Comparison of ENCODE assay signal across 8 cellular contexts in the genomic region with DNA sequence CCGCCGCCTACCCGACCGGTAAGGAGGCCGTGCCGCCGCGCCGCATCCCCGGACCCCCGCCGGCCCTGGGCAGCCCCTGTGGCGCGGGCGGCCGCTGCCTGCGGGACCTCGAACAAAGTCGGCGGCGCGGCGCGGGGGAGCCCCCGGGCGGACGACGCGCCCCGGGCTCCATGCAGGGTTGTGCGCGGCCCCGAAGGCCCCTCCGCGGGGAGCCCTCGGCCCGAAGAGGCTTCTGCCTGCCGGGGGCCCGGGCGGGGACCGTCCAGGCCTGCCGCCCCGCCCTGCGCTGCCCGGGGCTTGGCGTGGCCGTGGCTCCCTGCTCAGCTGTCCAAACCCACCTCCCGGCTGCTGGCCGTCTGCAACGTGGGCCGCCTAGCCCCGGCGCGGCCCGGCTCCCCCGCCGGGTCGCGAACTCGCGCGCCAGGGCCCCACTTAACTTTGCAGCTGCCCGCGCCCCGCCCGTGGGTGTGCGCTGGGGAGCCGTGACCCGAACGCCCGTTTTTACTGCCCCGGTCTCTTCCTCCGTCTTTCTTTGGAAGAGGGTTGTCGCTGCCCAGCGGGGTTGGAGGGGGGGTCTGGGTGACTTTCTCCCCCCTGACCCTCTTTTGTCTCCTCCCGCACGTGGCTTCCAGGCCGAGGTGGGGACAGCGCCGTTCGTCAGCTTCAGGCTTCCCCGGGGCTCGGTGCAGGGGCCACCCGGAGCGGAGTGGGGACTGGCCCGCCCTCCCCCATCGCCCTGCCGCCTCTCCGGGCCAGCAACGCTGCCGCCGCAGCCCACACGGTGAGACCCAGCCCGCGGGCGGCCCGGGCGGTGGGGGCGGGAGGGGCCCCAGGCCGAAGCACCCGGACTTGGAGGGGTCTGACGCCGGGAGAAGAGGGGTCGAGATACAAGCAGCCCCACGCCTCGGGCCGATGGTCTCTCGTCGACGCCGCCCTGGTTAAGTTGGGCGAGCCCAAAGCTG. TPM values are rescaled to one million over a fixed set of nuclear protein-coding genes. Genes with fewer than 3 reads are reported as not detected.
DNase-seq lines count a peak whose midpoint lies in the region; ATAC-seq, FAIRE-seq and TF ChIP-seq lines count a peak whose summit lies in the region.

No MANE protein-coding gene starts in this region.

- peak overlapping the region; percentile 93 for H3K4me2 ChIP-seq in H9 (ENCODE audit: insufficient read depth, insufficient read length, low read length)
- peak overlapping the region; percentile 71 for H3K4me2 ChIP-seq in parathyroid adenoma (ENCODE audit: low read length)

- H4K5ac ChIP-seq in H9 (ENCODE audit: insufficient read length, low read depth, low read length): peak overlapping the region; percentile 53

- H3K36me3 ChIP-seq in gastroesophageal sphincter: no peaks in the 10 kb centered on the region
- H3K36me3 ChIP-seq in parathyroid adenoma (ENCODE audit: control insufficient read depth, insufficient read depth, low read length): no peaks in the 10 kb centered on the region

- no peak overlapping the region for H2BK20ac ChIP-seq in H9 (ENCODE audit: low read depth, low read length, poor library complexity, severe bottlenecking)

- TF ChIP-seq CTCF in H9 (conservative IDR thresholded peaks at IDR 0.05) (no peak), gastroesophageal sphincter (IDR thresholded peaks at IDR 0.05) (no peak), parathyroid adenoma (IDR thresholded peaks at IDR 0.05) (no peak)

- no peak overlapping the region for H4K8ac ChIP-seq in H9 (replicated peaks; ENCODE audit: insufficient read length, low read depth, low read length)

- DNase-seq in GM12892 (ENCODE audit: insufficient read length) (peak; percentile 38), H9 (no peak), NAMALWA (ENCODE audit: low spot score) (peak; percentile 40), DMS153 treated with DMSO at 0.1 percent for 48 hours (lab: John Stamatoyannopoulos, UW; ENCODE audit: unreplicated experiment) (no peak), SHP77 treated with DMSO at 0.1 percent for 48 hours (lab: John Stamatoyannopoulos, UW) (no peak)
- peak; percentile 31 for DNase-seq in activated T-helper 9 cell treated with anti-CD3 and anti-CD28 coated beads, Interleukin-2, amount 50 U/mL, for 16 hours (ENCODE audit: low read depth)

- peak overlapping the region; percentile 97 to 100 for H3K4me3 ChIP-seq in gastroesophageal sphincter
- peak overlapping the region; percentile 79 for H3K4me3 ChIP-seq in parathyroid adenoma (ENCODE audit: low read depth, low read length)

- peak overlapping the region; percentile 18 for H3K18ac ChIP-seq in H9 (ENCODE audit: insufficient read length, low read depth, low read length)

- H4K91ac ChIP-seq in H9 (ENCODE audit: insufficient read length, low read depth, low read length): no peak overlapping the region

- H2AK5ac ChIP-seq in H9 (ENCODE audit: insufficient read length, low read length): no peak overlapping the region

- H3K79me2 ChIP-seq in H9 (ENCODE audit: insufficient read depth, low read length): peaks cover 37% of the 10 kb centered on the region; the same call in 1 of the 2 replicates
- H3K79me2 ChIP-seq in parathyroid adenoma: peaks cover 19% of the 10 kb centered on the region

- no peak for TF ChIP-seq EP300 in gastroesophageal sphincter (IDR thresholded peaks at IDR 0.05)

- WGBS in H9 (ENCODE audit: extremely low coverage, insufficient read length, low lambda C conversion rate): no CpG with 5 or more reads among the region's 112 CpGs
- WGBS in gastroesophageal sphincter (ENCODE audit: low coverage in 1 of 2), 2 donors: 2% methylated on average over 10 of the region's 112 CpGs; no CpG with 5 or more reads in 1 of the 2 donors

- H3K4me3 Mint-ChIP-seq in H9: peak overlapping the region; percentile 83 to 91

- H3K23me2 ChIP-seq in H9 (ENCODE audit: insufficient read length, low read depth, low read length, poor library complexity, severe bottlenecking): peaks cover 22% of the 10 kb centered on the region

- H3K4me1 Mint-ChIP-seq in H9: peaks cover 37 to 45% of the 10 kb centered on the region in 2 experiments

- H3K9me3 ChIP-seq in H9 (ENCODE audit: control insufficient read depth, low read depth, low read length) (no peaks in the 10 kb centered on the region), gastroesophageal sphincter (no peaks in the 10 kb centered on the region), parathyroid adenoma (ENCODE audit: control insufficient read depth, low read length) (no peaks in the 10 kb centered on the region)

- no peak overlapping the region for H2BK120ac ChIP-seq in H9 (ENCODE audit: low read depth, low read length, poor library complexity, severe bottlenecking)

- no peak overlapping the region for H3T11ph ChIP-seq in H9 (ENCODE audit: low read length)

- H2BK5ac ChIP-seq in H9 (ENCODE audit: insufficient read length, low read length): no peak overlapping the region

- no peak overlapping the region for H3K23ac ChIP-seq in H9 (ENCODE audit: insufficient read length, low read depth, low read length)

- ATAC-seq in gastroesophageal sphincter: peak; percentile 18

- H3K4ac ChIP-seq in H9 (ENCODE audit: low read depth, low read length): no peak overlapping the region; the same call in 1 of the 2 replicates

- peak overlapping the region; percentile 91 for H3K14ac ChIP-seq in H9 (ENCODE audit: insufficient read depth, low read length)

- TF ChIP-seq POLR2A in GM12892 (IDR thresholded peaks at IDR 0.05; ENCODE audit: low read depth, low read length) (no peak), gastroesophageal sphincter (IDR thresholded peaks at IDR 0.05) (no peak)

- no peak overlapping the region for H2BK12ac ChIP-seq in H9 (ENCODE audit: insufficient read length, low read depth, low read length)

- peaks cover 4% of the 10 kb centered on the region; the same call in 1 of the 2 replicates for H3K4me1 ChIP-seq in H9 (ENCODE audit: insufficient read depth, low read length)
- H3K4me1 ChIP-seq in gastroesophageal sphincter: peaks cover 0 to 51% (median 22%) of the 10 kb centered on the region in 3 donors
- H3K4me1 ChIP-seq in parathyroid adenoma: peaks cover 21% of the 10 kb centered on the region

- peaks cover 11% of the 10 kb centered on the region for H3K27me3 Mint-ChIP-seq in H9 (ENCODE audit: low read depth)

- H2BK15ac ChIP-seq in H9 (ENCODE audit: low read depth, low read length): no peak overlapping the region

- no peak overlapping the region for H2AFZ ChIP-seq in H9 (ENCODE audit: low read length)
- H2AFZ ChIP-seq in parathyroid adenoma: peak overlapping the region; percentile 97

- no peak overlapping the region for H3K27ac ChIP-seq in H9 (ENCODE audit: insufficient read length, low read depth, low read length)
- peak overlapping the region; percentile 94 to 98 (median 96) for H3K27ac ChIP-seq in gastroesophageal sphincter
- H3K27ac ChIP-seq in parathyroid adenoma: peak overlapping the region; percentile 49

- peak; percentile 62 for FAIRE-seq in GM12892 (lab: Jason Lieb, UNC)

- H3K27me3 ChIP-seq in H9 (ENCODE audit: insufficient read depth, low read length): no peaks in the 10 kb centered on the region
- H3K27me3 ChIP-seq in gastroesophageal sphincter: no peaks in the 10 kb centered on the region
- no peaks in the 10 kb centered on the region for H3K27me3 ChIP-seq in parathyroid adenoma (ENCODE audit: control insufficient read depth, insufficient read depth, low read length)

- no peak overlapping the region for H3K56ac ChIP-seq in H9 (ENCODE audit: insufficient read length, low read depth, low read length)

- H3K27ac Mint-ChIP-seq in H9: peak overlapping the region in 2 of 3 experiments; percentile 87 to 91; a peak in 5 of 7 replicates

- H3K9me3 Mint-ChIP-seq in H9: no peaks in the 10 kb centered on the region; a peak in 2 of 5 replicates

- H3K9ac ChIP-seq in H9 (ENCODE audit: extremely low read depth, insufficient read length, low read length) (peak overlapping the region; percentile 83), parathyroid adenoma (peak overlapping the region; percentile 67)

- H3K36me3 Mint-ChIP-seq in H9 (ENCODE audit: insufficient read depth in 1 of 3, low read depth in 3 of 3): peaks cover 13 to 26% (median 25%) of the 10 kb centered on the region in 3 experiments

- H4K20me1 ChIP-seq in H9 (ENCODE audit: control insufficient read depth, insufficient read depth, insufficient read length): no peaks in the 10 kb centered on the region

- H3K79me1 ChIP-seq in H9 (ENCODE audit: insufficient read depth, low read depth, low read length, poor library complexity, severe bottlenecking): peaks cover 2% of the 10 kb centered on the region

RNA-seq across cellular contexts. Expression of a gene that starts 0.9 kb away (rescaled TPM):
- polyA plus RNA-seq in GM12892 (2012; ENCODE audit: missing spikeins): 10.6 TPM
- total RNA-seq in H9 (2021): 40.6 and 42.8 TPM in 2 replicates
- total RNA-seq in gastroesophageal sphincter: 10 to 100 TPM; 24.0 to 58.2 (median 32.2) TPM

Comparison
In these comparisons a context has a peak if more than half of its experiments do, and no peak if none do; other contexts are left out.
1. DNase-seq: peak in GM12892 (single experiment), NAMALWA (single experiment) and activated T-helper 9 cell treated with anti-CD3 and anti-CD28 coated beads, Interleukin-2, amount 50 U/mL, for 16 hours (single experiment); none in H9 (single experiment), DMS153 treated with DMSO at 0.1 percent for 48 hours (single experiment) and SHP77 treated with DMSO at 0.1 percent for 48 hours (single experiment).